8 cellular contexts compared by ENCODE assay signal in genomic region chrX:34300871-34301270, GRCh38.
DNase-seq lines count a peak whose midpoint lies in the region; ATAC-seq, FAIRE-seq and TF ChIP-seq lines count a peak whose summit lies in the region.

No MANE protein-coding gene starts in this region.

- H2AFZ ChIP-seq in MM.1S (ENCODE audit: low read length) (no peak overlapping the region), astrocyte (ENCODE audit: low read depth, low read length) (no peak overlapping the region)

- H3K27me3 Mint-ChIP-seq in astrocyte (ENCODE audit: low read depth, unreplicated experiment): no peaks in the 10 kb centered on the region

- H3K36me3 Mint-ChIP-seq in astrocyte (ENCODE audit: low read depth, unreplicated experiment): no peaks in the 10 kb centered on the region

- FAIRE-seq in astrocyte (lab: Jason Lieb, UNC): peak; percentile 73

- H3K4me2 ChIP-seq in MM.1S (ENCODE audit: low read depth, low read length) (no peak overlapping the region), astrocyte (ENCODE audit: low read length) (no peak overlapping the region)

- no peaks in the 10 kb centered on the region for H3K4me1 Mint-ChIP-seq in astrocyte (ENCODE audit: low read depth, unreplicated experiment)

- H3K9me3 ChIP-seq in MM.1S (replicated peaks; ENCODE audit: insufficient read depth, low read length) (no peaks in the 10 kb centered on the region), astrocyte (ENCODE audit: insufficient read depth, low read depth, low read length) (no peaks in the 10 kb centered on the region)

- H3K27ac ChIP-seq in MM.1S (ENCODE audit: low read length) (no peak overlapping the region), astrocyte (ENCODE audit: low read depth, low read length) (no peak overlapping the region)

- in situ Hi-C loops in ACHN (cut with HindIII; ENCODE audit: low pct_ligation_motif_present, low pct_unique_long_range_greater_than_20kb, low sequenced_read_pairs): no loop called here

- DNase-seq in ACHN (peak; percentile 11), ELR (ENCODE audit: low read depth) (peak; percentile 9), MM.1S (peak; percentile 43), astrocyte (ENCODE audit: low read depth) (peak; percentile 1), kidney tubule cell (ENCODE audit: low spot score) (peak; percentile 59)

- no peak overlapping the region for H3K4me3 Mint-ChIP-seq in astrocyte (ENCODE audit: unreplicated experiment)

- no peaks in the 10 kb centered on the region for H3K9me2 ChIP-seq in MM.1S (replicated peaks; ENCODE audit: insufficient read depth, low read length)

- ATAC-seq in HG02759 (IDR thresholded peaks at IDR 0.05; ENCODE audit: unreplicated experiment) (no peak), HG03135 (IDR thresholded peaks at IDR 0.05; ENCODE audit: unreplicated experiment) (no peak), HG03378 (IDR thresholded peaks at IDR 0.05; ENCODE audit: unreplicated experiment) (no peak)

- no peaks in the 10 kb centered on the region for H3K79me2 ChIP-seq in MM.1S (ENCODE audit: low read length)
- no peaks in the 10 kb centered on the region for H3K79me2 ChIP-seq in astrocyte (ENCODE audit: insufficient read depth, low read length)

- H3K27me3 ChIP-seq in MM.1S (replicated peaks; ENCODE audit: insufficient read depth, low read length) (no peaks in the 10 kb centered on the region), astrocyte (ENCODE audit: insufficient read depth, low read length) (no peaks in the 10 kb centered on the region)

- H3K4me3 ChIP-seq in MM.1S (ENCODE audit: low read length): no peak overlapping the region
- H3K4me3 ChIP-seq in astrocyte (ENCODE audit: insufficient read depth, low read depth, low read length): no peak overlapping the region

- H3F3A ChIP-seq in MM.1S (ENCODE audit: insufficient read depth, low read length): no peaks in the 10 kb centered on the region

- no peaks in the 10 kb centered on the region for H3K9me3 Mint-ChIP-seq in astrocyte (ENCODE audit: unreplicated experiment)

- H4K20me1 ChIP-seq in MM.1S (ENCODE audit: insufficient read depth, low read length): no peaks in the 10 kb centered on the region
- no peaks in the 10 kb centered on the region for H4K20me1 ChIP-seq in astrocyte (ENCODE audit: insufficient read depth, low read length)

- H3K36me3 ChIP-seq in MM.1S (replicated peaks; ENCODE audit: insufficient read depth, low read length) (no peaks in the 10 kb centered on the region), astrocyte (ENCODE audit: insufficient read depth, low read length) (no peaks in the 10 kb centered on the region)

- no peak overlapping the region for H3K27ac Mint-ChIP-seq in astrocyte (ENCODE audit: unreplicated experiment)

- no peaks in the 10 kb centered on the region for H3K4me1 ChIP-seq in MM.1S (ENCODE audit: low read length)
- no peaks in the 10 kb centered on the region for H3K4me1 ChIP-seq in astrocyte (ENCODE audit: insufficient read depth, low read length)

- no peak overlapping the region for H3K9ac ChIP-seq in MM.1S (ENCODE audit: low read length)
- H3K9ac ChIP-seq in astrocyte (ENCODE audit: low read length): no peak overlapping the region

- peak; percentile 61 for TF ChIP-seq CTCF in MM.1S (IDR thresholded peaks at IDR 0.05; ENCODE audit: low read length)
- peak; percentile 58 for TF ChIP-seq CTCF in astrocyte (IDR thresholded peaks at IDR 0.05; ENCODE audit: insufficient read depth, low read depth, low read length)

Comparison
In these comparisons a context has a peak if more than half of its experiments do, and no peak if none do; other contexts are left out.
1. DNase-seq: peak in every context shown above with its lines; median percentile 59 in kidney tubule cell; 43 in MM.1S; 11 in ACHN; 9 in ELR; 1 in astrocyte.